9 cellular contexts compared by ENCODE assay signal in genomic region chr19:49808762-49809154, GRCh38. TPM values are rescaled to one million over a fixed set of nuclear protein-coding genes. Genes with fewer than 3 reads are reported as not detected.
A peak's percentile ranks its signal among the peaks of the same experiment; 100 is the strongest.
DNase-seq lines count a peak whose midpoint lies in the region; ATAC-seq, FAIRE-seq and TF ChIP-seq lines count a peak whose summit lies in the region.
"Had no signal": no experiment of that assay in that cellular context is flagged by ENCODE, and none has a peak within 500 bp of the region (broad histone marks: within the 10 kb centered on the region; RNA-seq: fewer than 3 reads in every experiment).

No MANE protein-coding gene starts in this region.

- no peaks in the 10 kb centered on the region for H3K27me3 Mint-ChIP-seq in activated naive CD4-positive, alpha-beta T cell treated with anti-CD3 and anti-CD28 coated beads, Interleukin-2, amount 10 ng/mL, durations not matched to agents 7 days and 5 days
- no peaks in the 10 kb centered on the region for H3K27me3 Mint-ChIP-seq in neural crest cell (ENCODE audit: low read depth)

- H3K4me3 Mint-ChIP-seq in activated naive CD4-positive, alpha-beta T cell treated with anti-CD3 and anti-CD28 coated beads, Interleukin-2, amount 10 ng/mL, durations not matched to agents 7 days and 5 days, result peak overlapping the region; percentile 80
- H3K4me3 Mint-ChIP-seq in neural crest cell, result peak overlapping the region; percentile 98

- H3K9me3 Mint-ChIP-seq in activated naive CD4-positive, alpha-beta T cell treated with anti-CD3 and anti-CD28 coated beads, Interleukin-2, amount 10 ng/mL, durations not matched to agents 7 days and 5 days, result no peaks in the 10 kb centered on the region
- H3K9me3 Mint-ChIP-seq in neural crest cell, result no peaks in the 10 kb centered on the region

- peaks cover 25% of the 10 kb centered on the region for H3K36me3 ChIP-seq in SJSA1

- CTCF ChIA-PET in activated naive CD4-positive, alpha-beta T cell treated with anti-CD3 and anti-CD28 coated beads, Interleukin-2, amount 10 ng/mL, durations not matched to agents 7 days and 5 days (lab: Charles Lee), result no interaction called here

- peaks cover 15% of the 10 kb centered on the region for H3K36me3 Mint-ChIP-seq in activated naive CD4-positive, alpha-beta T cell treated with anti-CD3 and anti-CD28 coated beads, Interleukin-2, amount 10 ng/mL, durations not matched to agents 7 days and 5 days
- peaks cover 5% of the 10 kb centered on the region for H3K36me3 Mint-ChIP-seq in neural crest cell (ENCODE audit: low read depth)

- no peak for TF ChIP-seq CTCF in neural crest cell (conservative IDR thresholded peaks at IDR 0.05)

- H3K27me3 ChIP-seq in SJSA1 (replicated peaks), result no peaks in the 10 kb centered on the region

- no peak for FAIRE-seq in frontal cortex (lab: Jason Lieb, UNC)
- FAIRE-seq: G401.6 had no signal

- peaks cover 44% of the 10 kb centered on the region for H3K4me1 Mint-ChIP-seq in activated naive CD4-positive, alpha-beta T cell treated with anti-CD3 and anti-CD28 coated beads, Interleukin-2, amount 10 ng/mL, durations not matched to agents 7 days and 5 days
- peaks cover 37% of the 10 kb centered on the region for H3K4me1 Mint-ChIP-seq in neural crest cell

- H3K27ac Mint-ChIP-seq in activated naive CD4-positive, alpha-beta T cell treated with anti-CD3 and anti-CD28 coated beads, Interleukin-2, amount 10 ng/mL, durations not matched to agents 7 days and 5 days, result peak overlapping the region; percentile 78
- peak overlapping the region; percentile 87 for H3K27ac Mint-ChIP-seq in neural crest cell (ENCODE audit: unreplicated experiment)

- H3K9me3 ChIP-seq in SJSA1 (replicated peaks), result no peaks in the 10 kb centered on the region

- peak; percentile 12 for ATAC-seq in stimulated activated naive CD8-positive, alpha-beta T cell treated with anti-CD3 and anti-CD28 coated beads, Interleukin-15, Interleukin-2, amounts not matched to agents 100 U/mL and 50 U/mL, for 24 hours

- peaks cover 25% of the 10 kb centered on the region for H3K4me1 ChIP-seq in SJSA1 (replicated peaks)

- no peak overlapping the region for H3K27ac ChIP-seq in SJSA1

- DNase-seq in NCI-H2227 (lab: John Stamatoyannopoulos, UW; ENCODE audit: unreplicated experiment) (peak; percentile 11), NCI-H2227 treated with DMSO at 0.1 percent for 48 hours (lab: John Stamatoyannopoulos, UW) (no peak), SJSA1 (ENCODE audit: low read depth in 1 of 2, low spot score in 2 of 2) (peak in 1 of 2 experiments; percentile 94), frontal cortex (ENCODE audit: low spot score in 2 of 2) (peak; percentile 86 to 97), neural crest cell (ENCODE audit: low read depth, low spot score) (peak; percentile 98), COR-L47 (lab: John Stamatoyannopoulos, UW) (no peak)
- DNase-seq in activated naive CD4-positive, alpha-beta T cell treated with anti-CD3 and anti-CD28 coated beads, Interleukin-2, amount 10 ng/mL, durations not matched to agents 7 days and 5 days, result peak; percentile 93
- peak; percentile 87 for DNase-seq in stimulated activated naive CD8-positive, alpha-beta T cell treated with anti-CD3 and anti-CD28 coated beads, Interleukin-15, Interleukin-2, amounts not matched to agents 100 U/mL and 50 U/mL, for 24 hours

- peak overlapping the region; percentile 43 for H3K4me3 ChIP-seq in SJSA1

RNA-seq across cellular contexts. Expression of gene FUZ, which starts 4.3 kb away (rescaled TPM):
- total RNA-seq in SJSA1 (2014; rRNA removed; shearing (Covaris generic)), result 3.4 and 10.0 TPM in 2 replicates
- total RNA-seq in frontal cortex, result 17.5 TPM
- total RNA-seq in neural crest cell, result 37.5 and 38.0 TPM in 2 replicates

RNA-seq across cellular contexts. Expression of gene MED25, which starts 9.3 kb away (rescaled TPM):
- total RNA-seq in SJSA1 (2014; rRNA removed; shearing (Covaris generic)), result 13.2 and 14.6 TPM in 2 replicates
- total RNA-seq in frontal cortex (14.3 TPM), neural crest cell (80.8 and 85.4 TPM in 2 replicates)

RNA-seq across cellular contexts. Expression of gene AP2A1, which starts 42.0 kb away (rescaled TPM):
- total RNA-seq in SJSA1 (2014; rRNA removed; shearing (Covaris generic)), result 87.8 and 103 TPM in 2 replicates
- total RNA-seq in frontal cortex (50.5 TPM), neural crest cell (96.7 and 102 TPM in 2 replicates)

RNA-seq across cellular contexts. Expression of gene PTOV1, which starts 42.2 kb away (rescaled TPM):
- total RNA-seq in SJSA1 (2014; rRNA removed; shearing (Covaris generic)), result 65.8 and 98.0 TPM in 2 replicates
- total RNA-seq in frontal cortex (109 TPM), neural crest cell (453 and 466 TPM in 2 replicates)

RNA-seq across cellular contexts. Expression of gene TSKS, which starts 45.7 kb away (rescaled TPM):
- total RNA-seq in SJSA1 (2014; rRNA removed; shearing (Covaris generic)), result not detected in 2 replicates
- total RNA-seq in frontal cortex, result not detected
- total RNA-seq in neural crest cell, result not detected in 2 replicates

Comparison
In these comparisons a context has a peak if more than half of its experiments do, and no peak if none do; other contexts are left out.
1. DNase-seq: peak in NCI-H2227 (single experiment), activated naive CD4-positive, alpha-beta T cell treated with anti-CD3 and anti-CD28 coated beads, Interleukin-2, amount 10 ng/mL, durations not matched to agents 7 days and 5 days (single experiment), frontal cortex (2 of 2), neural crest cell (single experiment) and stimulated activated naive CD8-positive, alpha-beta T cell treated with anti-CD3 and anti-CD28 coated beads, Interleukin-15, Interleukin-2, amounts not matched to agents 100 U/mL and 50 U/mL, for 24 hours (single experiment); none in NCI-H2227 treated with DMSO at 0.1 percent for 48 hours (single experiment) and COR-L47 (single experiment).